11 cellular contexts compared by ENCODE assay signal in genomic region chr19:1258161-1258492, GRCh38. TPM values are rescaled to one million over a fixed set of nuclear protein-coding genes. Genes with fewer than 3 reads are reported as not detected.
DNase-seq lines count a peak whose midpoint lies in the region; ATAC-seq and TF ChIP-seq lines count a peak whose summit lies in the region.
"Had no signal": no experiment of that assay in that cellular context is flagged by ENCODE, and none has a peak within 500 bp of the region (broad histone marks: within the 10 kb centered on the region; RNA-seq: fewer than 3 reads in every experiment).

No MANE protein-coding gene starts in this region.

- H3K36me3 ChIP-seq in lung (ENCODE audit: control insufficient read depth in 2 of 2, insufficient read depth in 2 of 2, low read length in 2 of 2), result peaks cover 22 to 42% of the 10 kb centered on the region in 2 donors
- H3K36me3 ChIP-seq in thoracic aorta, result peaks cover 39% of the 10 kb centered on the region

- H3K4me3 Mint-ChIP-seq in activated T-cell treated with anti-CD3 and anti-CD28 coated beads, Interleukin-2, amount 50 U/mL, for 24 hours, result peak overlapping the region; percentile 84

- H3K9me3 ChIP-seq in lung (ENCODE audit: control insufficient read depth in 2 of 2, insufficient read depth in 1 of 2, low read length in 1 of 2), result no peaks in the 10 kb centered on the region
- no peaks in the 10 kb centered on the region for H3K9me3 ChIP-seq in thoracic aorta

- WGBS in lung, 2 donors, result 68 to 90% methylated on average over 8 of the region's 8 CpGs

- H3K27ac Mint-ChIP-seq in activated T-cell treated with anti-CD3 and anti-CD28 coated beads, Interleukin-2, amount 50 U/mL, for 24 hours, result peak overlapping the region; percentile 98
- peak overlapping the region; percentile 68 to 96 for H3K27ac Mint-ChIP-seq in activated naive CD4-positive, alpha-beta T cell treated with anti-CD3 and anti-CD28 coated beads, Interleukin-2, amount 50 U/mL, for 72 hours

- H3K9me3 Mint-ChIP-seq in activated T-cell treated with anti-CD3 and anti-CD28 coated beads, Interleukin-2, amount 50 U/mL, for 24 hours, result no peaks in the 10 kb centered on the region
- H3K9me3 Mint-ChIP-seq in activated naive CD4-positive, alpha-beta T cell treated with anti-CD3 and anti-CD28 coated beads, Interleukin-2, amount 50 U/mL, for 72 hours, result no peaks in the 10 kb centered on the region

- peaks cover 67% of the 10 kb centered on the region for H3K4me1 Mint-ChIP-seq in activated T-cell treated with anti-CD3 and anti-CD28 coated beads, Interleukin-2, amount 50 U/mL, for 24 hours (ENCODE audit: low read depth)

- no peaks in the 10 kb centered on the region for H3K27me3 ChIP-seq in lung (ENCODE audit: control insufficient read depth, insufficient read depth)
- no peaks in the 10 kb centered on the region for H3K27me3 ChIP-seq in thoracic aorta (replicated peaks; ENCODE audit: insufficient read depth)

- no peak overlapping the region for H3K4me3 ChIP-seq in lung
- no peak overlapping the region for H3K4me3 ChIP-seq in thoracic aorta

- H3K27ac ChIP-seq in lung (ENCODE audit: low read depth in 1 of 2, low read length in 1 of 2) (peak overlapping the region; percentile 30 to 71), thoracic aorta (peak overlapping the region; percentile 76 to 95)

- H3K36me3 Mint-ChIP-seq in activated T-cell treated with anti-CD3 and anti-CD28 coated beads, Interleukin-2, amount 50 U/mL, for 24 hours (ENCODE audit: low read depth), result peaks cover 64% of the 10 kb centered on the region
- peaks cover 16 to 31% of the 10 kb centered on the region in 2 donors for H3K36me3 Mint-ChIP-seq in activated naive CD4-positive, alpha-beta T cell treated with anti-CD3 and anti-CD28 coated beads, Interleukin-2, amount 50 U/mL, for 72 hours

- no peaks in the 10 kb centered on the region for H3K27me3 Mint-ChIP-seq in activated T-cell treated with anti-CD3 and anti-CD28 coated beads, Interleukin-2, amount 50 U/mL, for 24 hours

- no peak for DNase-seq in activated T-cell treated with anti-CD3 and anti-CD28 coated beads, Interleukin-2, amount 50 U/mL, for 24 hours
- DNase-seq in activated T-cell treated with anti-CD3 and anti-CD28 coated beads, Interleukin-2, amount 50 U/mL, for 48 hours, result no peak
- no peak for DNase-seq in activated naive CD4-positive, alpha-beta T cell treated with anti-CD3 and anti-CD28 coated beads, Interleukin-2, amount 50 U/mL, for 72 hours (ENCODE audit: low spot score in 2 of 2)
- DNase-seq in lung (ENCODE audit: low spot score) (no peak), thoracic aorta (ENCODE audit: low spot score) (no peak), NCI-H2029 (lab: John Stamatoyannopoulos, UW) (no peak), GOT3 (lab: John Stamatoyannopoulos, UW) (no peak)
- no peak for DNase-seq in stimulated activated CD4-positive, alpha-beta T cell treated with anti-CD3 and anti-CD28 coated beads, Interleukin-2, amount 100 ng/mL, for 24 hours
- DNase-seq: C1 segment of cervical spinal cord; RPMI8226; stimulated activated CD4-positive, alpha-beta T cell treated with anti-CD3 and anti-CD28 coated beads, Interleukin-4, amount 100 ng/mL, for 1 hour had no signal

- TF ChIP-seq CTCF in lung (IDR thresholded peaks at IDR 0.05; ENCODE audit: control extremely low read depth, extremely low read depth), result no peak
- TF ChIP-seq CTCF in thoracic aorta (IDR thresholded peaks at IDR 0.05), result no peak

- H3K4me1 ChIP-seq in lung (ENCODE audit: control insufficient read depth in 2 of 2, insufficient read depth in 2 of 2, low read length in 2 of 2), result peaks cover 7 to 53% of the 10 kb centered on the region in 2 donors
- H3K4me1 ChIP-seq in thoracic aorta (ENCODE audit: control insufficient read depth in 1 of 2, low read depth in 2 of 2), result peaks cover 71 to 86% of the 10 kb centered on the region in 2 donors

- no peak for ATAC-seq in activated naive CD4-positive, alpha-beta T cell treated with anti-CD3 and anti-CD28 coated beads, Interleukin-2, amount 50 U/mL, for 72 hours
- ATAC-seq in lung (ENCODE audit: insufficient read depth, low FRiP score) (no peak), thoracic aorta (ENCODE audit: insufficient number of reproducible peaks, low FRiP score, low read depth) (no peak)

RNA-seq across cellular contexts. Expression of gene MIDN, which starts 9.7 kb away (rescaled TPM):
- 100 to 1,000 TPM in 1 of 2 donors, 10 to 100 TPM in 1; 52.9 to 113 TPM for total RNA-seq in activated naive CD4-positive, alpha-beta T cell treated with anti-CD3 and anti-CD28 coated beads, Interleukin-2, amount 50 U/mL, for 72 hours
- total RNA-seq in lung (100 to 1,000 TPM in 1 of 2 donors, 10 to 100 TPM in 1; 39.7 to 185 TPM), thoracic aorta (100 to 1,000 TPM in 1 of 2 donors, 10 to 100 TPM in 1; 80.1 to 124 TPM)
- 10 to 100 TPM; 49.3 to 68.0 TPM for polyA plus RNA-seq in lung

RNA-seq across cellular contexts. Expression of gene CIRBP, which starts 11.0 kb away (rescaled TPM):
- total RNA-seq in activated naive CD4-positive, alpha-beta T cell treated with anti-CD3 and anti-CD28 coated beads, Interleukin-2, amount 50 U/mL, for 72 hours, result 100 to 1,000 TPM; 148 to 157 TPM
- 100 to 1,000 TPM; 435 to 443 TPM for total RNA-seq in lung
- 100 to 1,000 TPM; 313 to 488 TPM for polyA plus RNA-seq in lung
- total RNA-seq in thoracic aorta, result 100 to 1,000 TPM; 492 to 644 TPM

RNA-seq across cellular contexts. Expression of gene ATP5F1D, which starts 16.6 kb away (rescaled TPM):
- 100 to 1,000 TPM; 114 to 201 TPM for total RNA-seq in activated naive CD4-positive, alpha-beta T cell treated with anti-CD3 and anti-CD28 coated beads, Interleukin-2, amount 50 U/mL, for 72 hours
- total RNA-seq in lung (100 to 1,000 TPM in 1 of 2 donors, 10 to 100 TPM in 1; 27.1 to 217 TPM), thoracic aorta (10 to 100 TPM; 40.4 to 45.1 TPM)
- 100 to 1,000 TPM; 157 to 266 TPM for polyA plus RNA-seq in lung

RNA-seq across cellular contexts. Expression of gene FAM174C, which starts 17.2 kb away (rescaled TPM):
- 10 to 100 TPM; 42.1 to 76.0 TPM for total RNA-seq in activated naive CD4-positive, alpha-beta T cell treated with anti-CD3 and anti-CD28 coated beads, Interleukin-2, amount 50 U/mL, for 72 hours
- total RNA-seq in lung (10 to 100 TPM; 17.5 to 66.5 TPM), thoracic aorta (10 to 100 TPM; 18.8 to 40.8 TPM)
- polyA plus RNA-seq in lung, result 10 to 100 TPM; 72.3 to 89.3 TPM

RNA-seq across cellular contexts. Expression of gene CBARP, which starts 20.3 kb away (rescaled TPM):
- 1 to 10 TPM; 1.0 to 1.6 TPM for total RNA-seq in activated naive CD4-positive, alpha-beta T cell treated with anti-CD3 and anti-CD28 coated beads, Interleukin-2, amount 50 U/mL, for 72 hours
- total RNA-seq in lung (under 1 TPM; 0.23 to 0.83 TPM), thoracic aorta (1 to 10 TPM in 1 of 2 donors, under 1 TPM in 1; 0.27 to 1.9 TPM)
- under 1 TPM; 0.41 to 0.77 TPM for polyA plus RNA-seq in lung
